In genomic region chr2:205972113-205972512, GRCh38 we compare ENCODE assay signal across 3 cellular contexts.
A peak's percentile ranks its signal among the peaks of the same experiment; 100 is the strongest.
TF ChIP-seq lines count a peak whose summit lies in the region.

No MANE protein-coding gene starts in this region.

TF ChIP-seq in GM23338, 12 proteins besides CTCF, POLR2A, EP300 and RAD21 (continues in another document):
- no peak for TF ChIP-seq REST (IDR thresholded peaks at IDR 0.05; ENCODE audit: unreplicated experiment)

TF ChIP-seq in WTC11, 78 proteins besides CTCF, POLR2A, EP300 and RAD21 (continued from another document):
- TF ChIP-seq MLX (CRISPR knock-in tag; IDR thresholded peaks at IDR 0.05) (no peak), RELA (CRISPR knock-in tag; IDR thresholded peaks at IDR 0.05; ENCODE audit: borderline replicate concordance) (no peak), CDX4 (CRISPR knock-in tag; IDR thresholded peaks at IDR 0.05; ENCODE audit: borderline replicate concordance) (no peak), NR2C2 (CRISPR knock-in tag; IDR thresholded peaks at IDR 0.05) (no peak), TEAD1 (CRISPR knock-in tag; IDR thresholded peaks at IDR 0.05) (no peak), TCF7 (CRISPR knock-in tag; IDR thresholded peaks at IDR 0.05; ENCODE audit: low read depth) (no peak), HMGA2 (CRISPR knock-in tag; IDR thresholded peaks at IDR 0.05) (no peak), TP53 (CRISPR knock-in tag; IDR thresholded peaks at IDR 0.05) (no peak), NFYB (CRISPR knock-in tag; conservative IDR thresholded peaks at IDR 0.05; ENCODE audit: low read depth) (no peak), ATF3 (CRISPR knock-in tag; conservative IDR thresholded peaks at IDR 0.05) (no peak), FOXK1 (CRISPR knock-in tag; IDR thresholded peaks at IDR 0.05) (no peak), ZNF317 (CRISPR knock-in tag; IDR thresholded peaks at IDR 0.05; ENCODE audit: borderline replicate concordance, low read depth) (no peak), ZNF425 (CRISPR knock-in tag; conservative IDR thresholded peaks at IDR 0.05) (no peak), ZNF532 (CRISPR knock-in tag; IDR thresholded peaks at IDR 0.05; ENCODE audit: borderline replicate concordance) (no peak), MYBL2 (CRISPR knock-in tag; IDR thresholded peaks at IDR 0.05) (no peak), PREB (CRISPR knock-in tag; IDR thresholded peaks at IDR 0.05; ENCODE audit: borderline replicate concordance) (no peak), ETV6 (CRISPR knock-in tag; IDR thresholded peaks at IDR 0.05) (no peak), RORB (CRISPR knock-in tag; IDR thresholded peaks at IDR 0.05) (no peak)

TF ChIP-seq in liver, 16 proteins besides CTCF, POLR2A, EP300 and RAD21 (continued from another document):
- TF ChIP-seq REST (IDR thresholded peaks at IDR 0.05) (no peak), NR2F2 (IDR thresholded peaks at IDR 0.05) (no peak), SP1 (IDR thresholded peaks at IDR 0.05) (peak; percentile 80), ZBTB33 (IDR thresholded peaks at IDR 0.05) (no peak), TAF1 (conservative IDR thresholded peaks at IDR 0.05) (no peak), RXRA (IDR thresholded peaks at IDR 0.05) (peak; percentile 76 to 85), ATF3 (IDR thresholded peaks at IDR 0.05) (no peak), EGR1 (IDR thresholded peaks at IDR 0.05; ENCODE audit: low read depth in 2 of 2) (no peak), FOXA1 (IDR thresholded peaks at IDR 0.05) (no peak)
